Comparison of ENCODE assay signal across 31 cellular contexts in the genomic region with DNA sequence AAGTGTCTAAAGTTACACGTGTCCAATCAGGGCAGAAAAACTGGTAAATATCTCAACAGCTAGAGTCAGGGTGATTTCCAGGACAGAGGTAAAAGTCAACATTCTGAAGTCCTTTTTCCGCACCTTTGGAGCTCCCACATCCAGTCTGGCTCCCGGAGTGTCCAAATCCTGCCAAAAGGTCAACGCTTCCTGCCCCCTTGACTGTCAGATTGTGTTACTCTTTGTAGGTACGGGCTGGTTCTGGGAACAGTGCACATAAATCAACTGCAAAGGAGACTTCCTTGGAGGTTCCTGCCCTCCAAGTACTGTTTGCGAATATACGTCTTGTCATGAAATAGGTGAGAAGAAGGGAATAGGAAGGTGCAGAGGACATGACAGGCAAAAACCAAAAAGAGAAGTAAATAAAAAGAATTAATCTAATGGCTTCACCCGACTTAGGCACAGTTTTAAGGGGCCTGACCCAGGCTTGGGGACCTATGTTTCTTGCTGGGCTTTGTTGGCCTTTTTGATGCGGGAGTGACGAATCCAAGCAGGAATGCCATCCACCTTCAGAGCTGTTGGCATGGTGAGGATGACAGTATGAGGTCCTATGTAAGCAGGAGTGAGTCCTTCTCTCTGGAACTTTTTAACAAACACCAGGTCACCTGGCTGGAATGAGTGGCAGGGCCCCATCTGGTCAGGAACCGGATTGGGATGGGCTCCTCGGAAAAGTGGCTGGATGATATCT.
"Had no signal": no experiment of that assay in that cellular context is flagged by ENCODE, and none has a peak within 500 bp of the region (broad histone marks: within the 10 kb centered on the region; RNA-seq: fewer than 3 reads in every experiment).

No MANE protein-coding gene starts in this region.

- H3K27ac ChIP-seq: ascending aorta, brain microvascular endothelial cell, coronary artery, dorsolateral prefrontal cortex, esophagus squamous epithelium, gastroesophageal sphincter, WERI-Rb-1 had no signal

- FAIRE-seq: bronchial epithelial cell had no signal

- H3K4me3 Mint-ChIP-seq: activated B cell treated with CpG ODN at 0.5 μM for 24 hours; activated CD4-positive, alpha-beta memory T cell treated with anti-CD3 and anti-CD28 coated beads for 36 hours; activated CD8-positive, alpha-beta memory T cell treated with anti-CD3 and anti-CD28 coated beads, Interleukin-2, amount 10 ng/mL, durations not matched to agents 7 days and 5 days; activated CD8-positive, alpha-beta T cell treated with anti-CD3 and anti-CD28 coated beads, Interleukin-2, amount 10 ng/mL, durations not matched to agents 7 days and 5 days; activated naive CD4-positive, alpha-beta T cell treated with anti-CD3 and anti-CD28 coated beads, Interleukin-2, amount 10 ng/mL, durations not matched to agents 7 days and 5 days; activated naive CD8-positive, alpha-beta T cell treated with anti-CD3 and anti-CD28 coated beads, Interleukin-2, amount 10 ng/mL, durations not matched to agents 7 days and 5 days; activated T-cell treated with anti-CD3 and anti-CD28 coated beads, Interleukin-2, amount 50 U/mL, for 72 hours; central memory CD8-positive, alpha-beta T cell; dendritic cell treated with granulocyte-macrophage colony-stimulating factor and Interleukin-4, amounts not matched to agents 40 ng/mL and 50 ng/mL, for 4 days; endodermal cell; T-helper 17 cell; T-helper 2 cell treated with Interferon-gamma antibody and Interleukin-4, amounts not matched to agents 5 μg/mL and 100 μg/mL, for 36 hours had no signal

- H3K4me3 ChIP-seq: ascending aorta, coronary artery, dorsolateral prefrontal cortex, esophagus squamous epithelium, gastroesophageal sphincter had no signal

- DNase-seq: activated B cell treated with CpG ODN at 0.5 μM for 24 hours; activated CD4-positive, alpha-beta memory T cell treated with anti-CD3 and anti-CD28 coated beads for 36 hours; activated CD4-positive, alpha-beta T cell treated with anti-CD3 and anti-CD28 coated beads for 48 hours; activated CD8-positive, alpha-beta memory T cell treated with anti-CD3 and anti-CD28 coated beads, Interleukin-2, amount 10 ng/mL, durations not matched to agents 7 days and 5 days; activated CD8-positive, alpha-beta memory T cell treated with anti-CD3 and anti-CD28 coated beads, Interleukin-2, amount 50 U/mL, for 4 hours; activated CD8-positive, alpha-beta T cell treated with anti-CD3 and anti-CD28 coated beads, Interleukin-2, amount 10 ng/mL, durations not matched to agents 7 days and 5 days; activated gamma-delta T cell; activated naive CD4-positive, alpha-beta T cell; activated naive CD4-positive, alpha-beta T cell treated with anti-CD3 and anti-CD28 coated beads, Interleukin-2, amount 10 ng/mL, durations not matched to agents 7 days and 5 days; activated naive CD8-positive, alpha-beta T cell treated with anti-CD3 and anti-CD28 coated beads, Interleukin-2, amount 10 ng/mL, durations not matched to agents 7 days and 5 days; activated T-cell treated with anti-CD3 and anti-CD28 coated beads, Interleukin-2, amount 50 U/mL, for 1 hour; activated T-cell treated with anti-CD3 and anti-CD28 coated beads, Interleukin-2, amount 50 U/mL, for 72 hours; brain microvascular endothelial cell; dorsolateral prefrontal cortex; effector memory CD4-positive, alpha-beta T cell; endodermal cell; erythroblast; esophagus squamous epithelium; foreskin melanocyte; T-helper 1 cell; T-helper 17 cell; T1000; WERI-Rb-1 had no signal

- H3K27ac Mint-ChIP-seq: activated B cell treated with CpG ODN at 0.5 μM for 24 hours; activated CD4-positive, alpha-beta memory T cell treated with anti-CD3 and anti-CD28 coated beads for 36 hours; activated CD8-positive, alpha-beta memory T cell treated with anti-CD3 and anti-CD28 coated beads, Interleukin-2, amount 10 ng/mL, durations not matched to agents 7 days and 5 days; activated CD8-positive, alpha-beta T cell treated with anti-CD3 and anti-CD28 coated beads, Interleukin-2, amount 10 ng/mL, durations not matched to agents 7 days and 5 days; activated naive CD4-positive, alpha-beta T cell treated with anti-CD3 and anti-CD28 coated beads, Interleukin-2, amount 10 ng/mL, durations not matched to agents 7 days and 5 days; activated naive CD4-positive, alpha-beta T cell treated with anti-CD3 and anti-CD28 coated beads, Interleukin-2, amount 50 U/mL, for 72 hours; activated naive CD8-positive, alpha-beta T cell treated with anti-CD3 and anti-CD28 coated beads, Interleukin-2, amount 10 ng/mL, durations not matched to agents 7 days and 5 days; activated T-cell treated with anti-CD3 and anti-CD28 coated beads, Interleukin-2, amount 50 U/mL, for 72 hours; dendritic cell treated with granulocyte-macrophage colony-stimulating factor and Interleukin-4, amounts not matched to agents 40 ng/mL and 50 ng/mL, for 4 days; endodermal cell; T-helper 17 cell had no signal

- H3K4me1 Mint-ChIP-seq: activated CD8-positive, alpha-beta memory T cell treated with anti-CD3 and anti-CD28 coated beads, Interleukin-2, amount 10 ng/mL, durations not matched to agents 7 days and 5 days; activated naive CD4-positive, alpha-beta T cell treated with anti-CD3 and anti-CD28 coated beads, Interleukin-2, amount 10 ng/mL, durations not matched to agents 7 days and 5 days had no signal

- H3K9me3 ChIP-seq: ascending aorta had no signal

- H3K9me3 Mint-ChIP-seq: endodermal cell had no signal

- H3K36me3 ChIP-seq: ascending aorta, brain microvascular endothelial cell, esophagus squamous epithelium, gastroesophageal sphincter, WERI-Rb-1 had no signal

- H3K36me3 Mint-ChIP-seq: activated naive CD4-positive, alpha-beta T cell treated with anti-CD3 and anti-CD28 coated beads, Interleukin-2, amount 10 ng/mL, durations not matched to agents 7 days and 5 days had no signal

- H3K4me1 ChIP-seq: ascending aorta, gastroesophageal sphincter had no signal
